ENCODE assay signal across 12 cellular contexts in the genomic region with DNA sequence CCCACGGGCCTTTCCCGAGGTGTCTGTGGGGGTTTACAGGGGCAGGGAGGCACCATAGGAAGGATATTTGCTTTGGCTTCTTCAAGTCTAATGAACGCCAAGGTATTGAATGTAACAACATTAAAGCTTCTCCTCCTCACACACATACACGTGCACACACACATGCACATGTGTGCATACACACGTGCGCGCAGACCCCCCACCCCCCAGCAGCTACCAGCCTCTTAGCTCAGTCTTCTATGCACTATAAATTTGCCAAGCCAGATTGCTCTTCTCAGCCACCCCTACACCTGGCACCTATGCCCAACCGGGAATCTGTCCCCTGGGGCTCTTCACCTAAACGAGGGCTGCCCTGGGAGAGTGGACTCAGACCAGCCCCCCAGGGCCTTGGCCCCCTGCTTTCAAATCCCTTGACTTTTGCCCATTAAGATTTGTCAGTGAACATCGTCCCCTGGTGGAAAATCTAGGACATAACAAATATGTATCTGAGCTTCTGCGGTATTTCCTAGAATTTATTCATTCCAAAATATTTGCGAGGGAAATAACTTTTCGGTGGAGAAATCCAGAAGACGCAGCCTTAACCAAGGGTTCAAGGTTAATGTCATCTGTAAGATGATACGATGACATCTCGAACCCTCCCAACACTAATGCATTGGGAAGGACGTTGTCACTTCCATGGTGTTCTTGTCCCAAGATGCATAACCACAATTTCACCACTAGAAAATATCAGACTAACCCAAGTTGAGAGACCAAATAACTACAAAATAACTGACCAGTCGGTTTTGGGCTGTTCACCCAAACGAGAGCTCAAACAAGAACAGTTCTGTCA.
DNase-seq lines count a peak whose midpoint lies in the region; TF ChIP-seq lines count a peak whose summit lies in the region.
"Had no signal": no experiment of that assay in that cellular context is flagged by ENCODE, and none has a peak within 500 bp of the region (broad histone marks: within the 10 kb centered on the region; RNA-seq: fewer than 3 reads in every experiment).

No MANE protein-coding gene starts in this region.

- H3K27ac ChIP-seq in Peyer's patch (no peak overlapping the region), uterus (no peak overlapping the region)
- H3K27ac ChIP-seq: prostate gland had no signal

- H3K36me3 ChIP-seq in Peyer's patch (no peaks in the 10 kb centered on the region), uterus (no peaks in the 10 kb centered on the region)
- H3K36me3 ChIP-seq: prostate gland had no signal

- POLR2A ChIA-PET in AG04449 (lab: Yijun Ruan, JAX): no interaction called here

- H3K27ac Mint-ChIP-seq in activated T-helper 1 cell treated with anti-CD3 and anti-CD28 coated beads, Interleukin-12 subunit alpha, Interleukin-12 subunit beta, Interleukin-2, Interleukin-4 antibody, amounts not matched to agents 30 ng/mL and 10 ng/mL and 1 ng/mL, durations not matched to agents 14 hours and 24 hours and 36 hours: no peak overlapping the region

- H3K27me3 ChIP-seq in Peyer's patch: no peaks in the 10 kb centered on the region
- H3K27me3 ChIP-seq in uterus: no peaks in the 10 kb centered on the region

- H3K27me3 Mint-ChIP-seq in activated T-helper 1 cell treated with anti-CD3 and anti-CD28 coated beads, Interleukin-12 subunit alpha, Interleukin-12 subunit beta, Interleukin-2, Interleukin-4 antibody, amounts not matched to agents 30 ng/mL and 10 ng/mL and 1 ng/mL, durations not matched to agents 14 hours and 24 hours and 36 hours (ENCODE audit: insufficient read depth): no peaks in the 10 kb centered on the region

- no peak for DNase-seq in AG04449 (ENCODE audit: low read depth, low spot score)
- no peak for DNase-seq in Peyer's patch
- DNase-seq in fibroblast of the aortic adventitia (ENCODE audit: low read depth): no peak
- no peak for DNase-seq in activated CD8-positive, alpha-beta memory T cell treated with anti-CD3 and anti-CD28 coated beads for 24 hours
- no peak for DNase-seq in NCI-H2171 treated with DMSO at 0.1 percent for 48 hours (lab: John Stamatoyannopoulos, UW)
- no peak for DNase-seq in activated T-helper 1 cell treated with anti-CD3 and anti-CD28 coated beads, Interleukin-12 subunit alpha, Interleukin-12 subunit beta, Interleukin-2, Interleukin-4 antibody, amounts not matched to agents 30 ng/mL and 10 ng/mL and 1 ng/mL, durations not matched to agents 14 hours and 24 hours and 36 hours (ENCODE audit: low spot score)
- DNase-seq in uterus: no peak
- DNase-seq: DMS79 treated with DMSO at 0.1 percent for 48 hours, NCI-H1436, SHP77 treated with DMSO at 0.1 percent for 48 hours had no signal

- intact Hi-C loops in activated T-helper 1 cell treated with anti-CD3 and anti-CD28 coated beads, Interleukin-12 subunit alpha, Interleukin-12 subunit beta, Interleukin-2, Interleukin-4 antibody, amounts not matched to agents 30 ng/mL and 10 ng/mL and 1 ng/mL, durations not matched to agents 14 hours and 24 hours and 36 hours (cut with micrococcal nuclease): no loop called here
- intact Hi-C loops in uterus (cut with DNase I; ENCODE audit: low total_unique reads): no loop called here

- H3K4me3 ChIP-seq in AG04449 (ENCODE audit: low read depth, low read length): no peak overlapping the region
- H3K4me3 ChIP-seq in GM12875 (ENCODE audit: low read depth, low read length): no peak overlapping the region
- H3K4me3 ChIP-seq in Peyer's patch: no peak overlapping the region
- no peak overlapping the region for H3K4me3 ChIP-seq in fibroblast of the aortic adventitia (ENCODE audit: low read depth, low read length)
- no peak overlapping the region for H3K4me3 ChIP-seq in uterus
- H3K4me3 ChIP-seq: prostate gland had no signal

- peak; percentile 26 for TF ChIP-seq CTCF in AG04449 (IDR thresholded peaks at IDR 0.05; ENCODE audit: insufficient read depth, low read length, missing control alignments)
- peak; percentile 43; the same call in 1 of the 2 replicates for TF ChIP-seq CTCF in GM12875 (IDR thresholded peaks at IDR 0.05; ENCODE audit: borderline replicate concordance, insufficient read depth, low read depth, low read length)
- TF ChIP-seq CTCF in Peyer's patch (IDR thresholded peaks at IDR 0.05): peak in 4 of 6 experiments; percentile 15 to 30 (median 26)
- TF ChIP-seq CTCF in fibroblast of the aortic adventitia (IDR thresholded peaks at IDR 0.05; ENCODE audit: insufficient read depth, low read length): peak; percentile 52
- no peak for TF ChIP-seq CTCF in uterus (IDR thresholded peaks at IDR 0.05)

- H3K36me3 Mint-ChIP-seq in activated T-helper 1 cell treated with anti-CD3 and anti-CD28 coated beads, Interleukin-12 subunit alpha, Interleukin-12 subunit beta, Interleukin-2, Interleukin-4 antibody, amounts not matched to agents 30 ng/mL and 10 ng/mL and 1 ng/mL, durations not matched to agents 14 hours and 24 hours and 36 hours (ENCODE audit: low read depth): no peaks in the 10 kb centered on the region

- no peak for TF ChIP-seq POLR2A in Peyer's patch (IDR thresholded peaks at IDR 0.05)
- TF ChIP-seq POLR2A in uterus (IDR thresholded peaks at IDR 0.05): no peak

- H3K9me3 Mint-ChIP-seq in activated T-helper 1 cell treated with anti-CD3 and anti-CD28 coated beads, Interleukin-12 subunit alpha, Interleukin-12 subunit beta, Interleukin-2, Interleukin-4 antibody, amounts not matched to agents 30 ng/mL and 10 ng/mL and 1 ng/mL, durations not matched to agents 14 hours and 24 hours and 36 hours: no peaks in the 10 kb centered on the region

- no peaks in the 10 kb centered on the region for H3K4me1 Mint-ChIP-seq in activated T-helper 1 cell treated with anti-CD3 and anti-CD28 coated beads, Interleukin-12 subunit alpha, Interleukin-12 subunit beta, Interleukin-2, Interleukin-4 antibody, amounts not matched to agents 30 ng/mL and 10 ng/mL and 1 ng/mL, durations not matched to agents 14 hours and 24 hours and 36 hours (ENCODE audit: low read depth)

- H3K4me1 ChIP-seq in Peyer's patch (no peaks in the 10 kb centered on the region), uterus (no peaks in the 10 kb centered on the region)
- H3K4me1 ChIP-seq: prostate gland had no signal

- CTCF ChIA-PET in AG04449 (lab: Yijun Ruan, JAX): interaction anchor here (1.0 to 1.7 kb wide), 9 partner anchors 10 to 1980 kb away, joined by 3 to 8 read pairs (median 4); a partner anchor contains a TSS

- H3K4me3 Mint-ChIP-seq in activated T-helper 1 cell treated with anti-CD3 and anti-CD28 coated beads, Interleukin-12 subunit alpha, Interleukin-12 subunit beta, Interleukin-2, Interleukin-4 antibody, amounts not matched to agents 30 ng/mL and 10 ng/mL and 1 ng/mL, durations not matched to agents 14 hours and 24 hours and 36 hours: no peak overlapping the region

- H3K9me3 ChIP-seq in Peyer's patch (no peaks in the 10 kb centered on the region), uterus (no peaks in the 10 kb centered on the region)
- H3K9me3 ChIP-seq: prostate gland had no signal

Comparison
In these comparisons a context has a peak if more than half of its experiments do, and no peak if none do; other contexts are left out.
1. CTCF ChIP-seq: peak in AG04449 (single experiment), GM12875 (single experiment), Peyer's patch (4 of 6) and fibroblast of the aortic adventitia (single experiment); none in uterus (0 of 4).